11 cellular contexts compared by ENCODE assay signal in the genomic region with DNA sequence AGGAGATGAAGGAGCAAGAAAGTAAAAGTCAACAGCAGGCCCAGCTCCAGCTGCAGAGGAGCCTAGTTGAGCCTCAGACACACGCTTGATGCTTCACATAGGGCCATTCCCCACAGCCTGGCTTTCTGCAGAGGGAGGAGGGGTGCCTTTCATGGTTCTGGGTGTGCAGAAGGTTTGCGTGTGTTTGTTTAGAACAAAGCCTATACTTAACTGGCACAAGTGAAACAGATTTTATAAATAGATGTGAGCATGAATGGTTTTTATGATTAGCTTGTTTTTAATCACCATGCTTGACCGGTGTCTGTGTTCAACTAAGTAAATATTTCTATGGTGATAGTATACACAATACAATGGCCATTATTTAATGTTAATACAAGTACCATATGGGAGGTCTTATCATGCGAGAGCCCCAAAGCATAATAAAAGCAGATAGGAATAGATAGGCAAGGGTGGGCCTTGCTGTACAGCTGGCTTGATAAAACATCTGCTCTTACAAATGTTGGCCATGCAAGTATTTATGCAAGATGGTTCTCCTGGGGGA.
DNase-seq lines count a peak whose midpoint lies in the region; ATAC-seq and TF ChIP-seq lines count a peak whose summit lies in the region.
"Had no signal": no experiment of that assay in that cellular context is flagged by ENCODE, and none has a peak within 500 bp of the region (broad histone marks: within the 10 kb centered on the region; RNA-seq: fewer than 3 reads in every experiment).

No MANE protein-coding gene starts in this region.

- peak; percentile 44 for ATAC-seq in HG03354 (IDR thresholded peaks at IDR 0.05; ENCODE audit: poor library complexity, severe bottlenecking, unreplicated experiment)
- peak in 1 of 2 donors; percentile 44 for ATAC-seq in lower lobe of right lung

- DNase-seq in DMS 273 (lab: John Stamatoyannopoulos, UW; ENCODE audit: unreplicated experiment) (peak; percentile 36), Peyer's patch (no peak), lower lobe of right lung (no peak), dorsolateral prefrontal cortex (no peak), HCEC 1CT (no peak), middle frontal gyrus (ENCODE audit: extremely low spot score, low spot score) (no peak), NCI-H1694 (lab: John Stamatoyannopoulos, UW) (no peak)
- DNase-seq: cerebellar nuclear complex, GDM1, NCI-H2171 had no signal

- H3K4me1 ChIP-seq in Peyer's patch, result peaks cover 0 to 35% (median 5%) of the 10 kb centered on the region in 4 donors
- peaks cover 50% of the 10 kb centered on the region for H3K4me1 ChIP-seq in lower lobe of right lung

- H3K9me3 ChIP-seq in Peyer's patch (no peaks in the 10 kb centered on the region), lower lobe of right lung (no peaks in the 10 kb centered on the region)

- H3K27me3 ChIP-seq in Peyer's patch (no peaks in the 10 kb centered on the region), lower lobe of right lung (ENCODE audit: low read depth) (no peaks in the 10 kb centered on the region), dorsolateral prefrontal cortex (peaks cover 0 to 6% (median 0%) of the 10 kb centered on the region in 45 donors)

- no peak overlapping the region for H3K4me3 ChIP-seq in Peyer's patch
- H3K4me3 ChIP-seq in lower lobe of right lung, result no peak overlapping the region
- no peak overlapping the region for H3K4me3 ChIP-seq in dorsolateral prefrontal cortex

- TF ChIP-seq CTCF in Peyer's patch (IDR thresholded peaks at IDR 0.05) (no peak), lower lobe of right lung (IDR thresholded peaks at IDR 0.05) (no peak), dorsolateral prefrontal cortex (IDR thresholded peaks at IDR 0.05 in 54 of 56, conservative IDR thresholded peaks at IDR 0.05 in 2 of 56; ENCODE audit: low read depth in 1 of 56, partially characterized antibody in 56 of 56) (no peak)

- no peaks in the 10 kb centered on the region for H3K36me3 ChIP-seq in Peyer's patch
- H3K36me3 ChIP-seq in lower lobe of right lung, result no peaks in the 10 kb centered on the region

- H3K27ac ChIP-seq in Peyer's patch (peak overlapping the region in 3 of 4 donors; percentile 1 to 57 (median 36)), lower lobe of right lung (peak overlapping the region; percentile 39), dorsolateral prefrontal cortex (no peak overlapping the region)

- no peak for TF ChIP-seq POLR2A in Peyer's patch (IDR thresholded peaks at IDR 0.05)

- intact Hi-C loops in lower lobe of right lung (cut with DNase I) (no loop called here), dorsolateral prefrontal cortex (cut with DNase I) (loop anchor here (10.0 kb wide), 2 partner anchors 158 to 538 kb away; no protein-coding TSS in a partner anchor)

Comparison
In these comparisons a context has a peak if more than half of its experiments do, and no peak if none do; other contexts are left out.
1. H3K27ac ChIP-seq: peak in Peyer's patch (3 of 4) and lower lobe of right lung (single experiment); none in dorsolateral prefrontal cortex (0 of 59).